ENCODE assay signal across 1 cellular context in genomic region chr13:113850722-113851479, GRCh38.
TF ChIP-seq lines count a peak whose summit lies in the region.

No MANE protein-coding gene starts in this region.

TF ChIP-seq in IMR-90, 13 proteins besides CTCF, POLR2A, EP300 and RAD21 (continued from another document):
- TF ChIP-seq ELK1 (IDR thresholded peaks at IDR 0.05; ENCODE audit: borderline replicate concordance, low read depth, low read length): no peak
- TF ChIP-seq MAZ (IDR thresholded peaks at IDR 0.05; ENCODE audit: borderline replicate concordance, low read depth, low read length): no peak
- TF ChIP-seq NFE2L2 (IDR thresholded peaks at IDR 0.05; ENCODE audit: low read depth, low read length): no peak
- TF ChIP-seq BHLHE40 (IDR thresholded peaks at IDR 0.05; ENCODE audit: low read depth, low read length): no peak
- no peak for TF ChIP-seq CEBPB (IDR thresholded peaks at IDR 0.05; ENCODE audit: low read depth, low read length)
- no peak for TF ChIP-seq MXI1 (IDR thresholded peaks at IDR 0.05; ENCODE audit: borderline replicate concordance, low read depth, low read length)
- TF ChIP-seq RCOR1 (IDR thresholded peaks at IDR 0.05; ENCODE audit: insufficient replicate concordance, low read length): no peak
- no peak for TF ChIP-seq SMC3 (IDR thresholded peaks at IDR 0.05; ENCODE audit: low read depth, low read length)
- no peak for TF ChIP-seq RFX5 (IDR thresholded peaks at IDR 0.05; ENCODE audit: low read depth, low read length)
- no peak for TF ChIP-seq CHD1 (IDR thresholded peaks at IDR 0.05; ENCODE audit: low read depth, low read length)
- TF ChIP-seq, protein P1, sequence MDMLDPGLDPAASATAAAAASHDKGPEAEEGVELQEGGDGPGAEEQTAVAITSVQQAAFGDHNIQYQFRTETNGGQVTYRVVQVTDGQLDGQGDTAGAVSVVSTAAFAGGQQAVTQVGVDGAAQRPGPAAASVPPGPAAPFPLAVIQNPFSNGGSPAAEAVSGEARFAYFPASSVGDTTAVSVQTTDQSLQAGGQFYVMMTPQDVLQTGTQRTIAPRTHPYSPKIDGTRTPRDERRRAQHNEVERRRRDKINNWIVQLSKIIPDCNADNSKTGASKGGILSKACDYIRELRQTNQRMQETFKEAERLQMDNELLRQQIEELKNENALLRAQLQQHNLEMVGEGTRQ (IDR thresholded peaks at IDR 0.05; ENCODE audit: low read depth, low read length): no peak
TF ChIP-seq in IMR-90: peak in this region for 0.
